9 cellular contexts compared by ENCODE assay signal in genomic region chr5:148972958-148973357, GRCh38.
DNase-seq lines count a peak whose midpoint lies in the region; ATAC-seq, FAIRE-seq and TF ChIP-seq lines count a peak whose summit lies in the region.
"Had no signal": no experiment of that assay in that cellular context is flagged by ENCODE, and none has a peak within 500 bp of the region (broad histone marks: within the 10 kb centered on the region; RNA-seq: fewer than 3 reads in every experiment).

No MANE protein-coding gene starts in this region.

- peaks cover 4% of the 10 kb centered on the region; the same call in 1 of the 2 replicates for H3K4me1 ChIP-seq in HepG2 (ENCODE audit: insufficient read depth, low read length)
- H3K4me1 ChIP-seq in vagina = peaks cover 48% of the 10 kb centered on the region

- H3K4me2 ChIP-seq in HepG2 (ENCODE audit: low read depth, low read length) = no peak overlapping the region

- no peaks in the 10 kb centered on the region for H3K4me1 Mint-ChIP-seq in activated CD4-positive, alpha-beta T cell treated with anti-CD3 and anti-CD28 coated beads, Interleukin-2, amount 10 ng/mL, durations not matched to agents 24 days and 14 days

- CTCF ChIA-PET in HepG2 (lab: Yijun Ruan, JAX; ENCODE audit: low intra/inter-chr PET ratio, low total read pairs) = no interaction called here

- no peak for TF ChIP-seq RAD21 in HepG2 (CRISPR knock-in tag; IDR thresholded peaks at IDR 0.05)

- H3K9me3 Mint-ChIP-seq in activated CD4-positive, alpha-beta T cell treated with anti-CD3 and anti-CD28 coated beads, Interleukin-2, amount 10 ng/mL, durations not matched to agents 24 days and 14 days = no peaks in the 10 kb centered on the region

- no peaks in the 10 kb centered on the region for H3K79me2 ChIP-seq in HepG2 (ENCODE audit: insufficient read depth, low read length)

- no peak for TF ChIP-seq EP300 in HepG2 (IDR thresholded peaks at IDR 0.05; ENCODE audit: low read depth in 2 of 2, low read length in 2 of 2)
- TF ChIP-seq EP300 in HepG2 (CRISPR knock-in tag; IDR thresholded peaks at IDR 0.05; ENCODE audit: borderline replicate concordance) = no peak

- H2AFZ ChIP-seq in HepG2 (ENCODE audit: low read length) = no peak overlapping the region

- POLR2A ChIA-PET in HepG2 (lab: Yijun Ruan, JAX) = no interaction called here

- FAIRE-seq in bronchial epithelial cell (lab: Jason Lieb, UNC) (peak; percentile 23), HepG2 (lab: Jason Lieb, UNC) (no peak)

- DNase-seq in HT-29 (ENCODE audit: low spot score) = peak; percentile 84
- DNase-seq in bronchial epithelial cell (ENCODE audit: low read depth) = peak; percentile 94
- peak; percentile 13 for DNase-seq in HepG2 (ENCODE audit: low spot score)
- no peak for DNase-seq in vagina (ENCODE audit: extremely low spot score in 2 of 2)
- no peak for DNase-seq in HUDEP-2 (lab: John Stamatoyannopoulos, UW; ENCODE audit: unreplicated experiment in 76 of 76)
- no peak for DNase-seq in activated CD4-positive, alpha-beta T cell treated with anti-CD3 and anti-CD28 coated beads, Interleukin-2, amount 10 ng/mL, durations not matched to agents 24 days and 14 days
- DNase-seq: activated CD4-positive, CD25-positive, alpha-beta regulatory T cell; stimulated activated CD4-positive, alpha-beta T cell treated with anti-CD3 and anti-CD28 coated beads, Interleukin-12 subunit alpha, Interleukin-12 subunit beta, amount 100 ng/mL, for 4 hours had no signal

- no peaks in the 10 kb centered on the region for H3K36me3 ChIP-seq in bronchial epithelial cell (ENCODE audit: control insufficient read depth, insufficient read depth, low read length)
- no peaks in the 10 kb centered on the region for H3K36me3 ChIP-seq in HepG2 (replicated peaks in 1 of 2; ENCODE audit: control insufficient read depth in 1 of 2, insufficient read depth in 2 of 2, low read length in 2 of 2)
- H3K36me3 ChIP-seq in vagina = no peaks in the 10 kb centered on the region

- no peak overlapping the region for H3K27ac Mint-ChIP-seq in activated CD4-positive, alpha-beta T cell treated with anti-CD3 and anti-CD28 coated beads, Interleukin-2, amount 10 ng/mL, durations not matched to agents 24 days and 14 days

- H3K9me3 ChIP-seq in HepG2 (ENCODE audit: low read length) = no peaks in the 10 kb centered on the region
- H3K9me3 ChIP-seq in vagina = no peaks in the 10 kb centered on the region

- H3K27me3 ChIP-seq in bronchial epithelial cell (ENCODE audit: control insufficient read depth, insufficient read depth, low read length) (no peaks in the 10 kb centered on the region), HepG2 (ENCODE audit: control insufficient read depth in 1 of 2, insufficient read depth in 2 of 2, low read length in 2 of 2) (no peaks in the 10 kb centered on the region; a peak in 1 of 5 replicates), vagina (no peaks in the 10 kb centered on the region)

- H3K27ac ChIP-seq in HepG2 (ENCODE audit: extremely low read length, insufficient read depth, low read length) = no peak overlapping the region
- peak overlapping the region; percentile 75 for H3K27ac ChIP-seq in vagina

- whole genome bisulfite sequencing in HepG2 (ENCODE audit: low lambda C conversion rate) = 29% methylated on average over 6 of the region's 6 CpGs

- in situ Hi-C loops in HepG2 (cut with HindIII; ENCODE audit: extremely low pct_ligation_motif_present, low pct_unique_long_range_greater_than_20kb) = no loop called here

- no peak overlapping the region for H3K9ac ChIP-seq in HepG2 (ENCODE audit: insufficient read depth, low read depth, low read length)

- no peak overlapping the region for H3K4me3 Mint-ChIP-seq in activated CD4-positive, alpha-beta T cell treated with anti-CD3 and anti-CD28 coated beads, Interleukin-2, amount 10 ng/mL, durations not matched to agents 24 days and 14 days

- ATAC-seq in HepG2 = no peak
- ATAC-seq in HG03025 (IDR thresholded peaks at IDR 0.05; ENCODE audit: low FRiP score, unreplicated experiment) = no peak

- TF ChIP-seq POLR2A in HepG2 (IDR thresholded peaks at IDR 0.05; ENCODE audit: insufficient read depth in 1 of 2, low read depth in 2 of 2, low read length in 2 of 2) (no peak), vagina (IDR thresholded peaks at IDR 0.05) (no peak)

- H4K20me1 ChIP-seq in HepG2 (ENCODE audit: insufficient read depth, low read length) = no peaks in the 10 kb centered on the region

- H3K27me3 Mint-ChIP-seq in activated CD4-positive, alpha-beta T cell treated with anti-CD3 and anti-CD28 coated beads, Interleukin-2, amount 10 ng/mL, durations not matched to agents 24 days and 14 days = peaks cover 10% of the 10 kb centered on the region

- intact Hi-C loops in HepG2 (cut with micrococcal nuclease; ENCODE audit: unreplicated experiment) = no loop called here
- intact Hi-C loops in vagina (cut with DNase I) = no loop called here
- intact Hi-C loops in activated CD4-positive, alpha-beta T cell treated with anti-CD3 and anti-CD28 coated beads, Interleukin-2, amount 10 ng/mL, durations not matched to agents 24 days and 14 days (cut with micrococcal nuclease) = no loop called here

- BruUV-seq in HepG2 (replicated peaks; lab: Mats Ljungman, UMichigan) = no TSS peak

- H3K36me3 Mint-ChIP-seq in activated CD4-positive, alpha-beta T cell treated with anti-CD3 and anti-CD28 coated beads, Interleukin-2, amount 10 ng/mL, durations not matched to agents 24 days and 14 days (ENCODE audit: low read depth) = no peaks in the 10 kb centered on the region

- peak; percentile 15 for TF ChIP-seq CTCF in bronchial epithelial cell (IDR thresholded peaks at IDR 0.05; ENCODE audit: insufficient read depth, low read length, severe bottlenecking)
- TF ChIP-seq CTCF in HepG2 (CRISPR knock-in tag; IDR thresholded peaks at IDR 0.05) = no peak
- TF ChIP-seq CTCF in vagina (IDR thresholded peaks at IDR 0.05) = no peak

- H3K4me3 ChIP-seq in bronchial epithelial cell (ENCODE audit: low read depth, low read length) = no peak overlapping the region
- no peak overlapping the region for H3K4me3 ChIP-seq in HepG2 (replicated peaks in 1 of 3; ENCODE audit: insufficient read depth in 1 of 3, low read depth in 2 of 3, low read length in 3 of 3)
- no peak overlapping the region for H3K4me3 ChIP-seq in vagina

TF ChIP-seq in HepG2, 621 proteins besides CTCF, POLR2A, EP300 and RAD21 (continues in another document):
- TF ChIP-seq ZNF782 (CRISPR knock-in tag; IDR thresholded peaks at IDR 0.05; ENCODE audit: borderline replicate concordance) (no peak), ZZZ3 (CRISPR knock-in tag; IDR thresholded peaks at IDR 0.05; ENCODE audit: borderline replicate concordance) (no peak), E2F5 (CRISPR knock-in tag; conservative IDR thresholded peaks at IDR 0.05) (no peak), SMARCC2 (IDR thresholded peaks at IDR 0.05) (no peak), FOXA3 (CRISPR knock-in tag; IDR thresholded peaks at IDR 0.05) (no peak), ZNF503 (CRISPR knock-in tag; IDR thresholded peaks at IDR 0.05) (no peak), FOXC1 (CRISPR knock-in tag; IDR thresholded peaks at IDR 0.05; ENCODE audit: borderline replicate concordance) (no peak), LBX2 (CRISPR knock-in tag; IDR thresholded peaks at IDR 0.05; ENCODE audit: borderline replicate concordance) (no peak), NFKB2 (CRISPR knock-in tag; IDR thresholded peaks at IDR 0.05; ENCODE audit: borderline replicate concordance) (no peak), KLF9 (CRISPR knock-in tag; IDR thresholded peaks at IDR 0.05; ENCODE audit: low read depth) (no peak), ZNF274 (CRISPR knock-in tag; IDR thresholded peaks at IDR 0.05) (no peak)

Comparison
In these comparisons a context has a peak if more than half of its experiments do, and no peak if none do; other contexts are left out.
1. DNase-seq: peak in HT-29 (single experiment), bronchial epithelial cell (single experiment) and HepG2 (single experiment); none in vagina (0 of 2), HUDEP-2 (0 of 76) and activated CD4-positive, alpha-beta T cell treated with anti-CD3 and anti-CD28 coated beads, Interleukin-2, amount 10 ng/mL, durations not matched to agents 24 days and 14 days (single experiment).